ENCODE assay signal across 2 cellular contexts in the genomic region with DNA sequence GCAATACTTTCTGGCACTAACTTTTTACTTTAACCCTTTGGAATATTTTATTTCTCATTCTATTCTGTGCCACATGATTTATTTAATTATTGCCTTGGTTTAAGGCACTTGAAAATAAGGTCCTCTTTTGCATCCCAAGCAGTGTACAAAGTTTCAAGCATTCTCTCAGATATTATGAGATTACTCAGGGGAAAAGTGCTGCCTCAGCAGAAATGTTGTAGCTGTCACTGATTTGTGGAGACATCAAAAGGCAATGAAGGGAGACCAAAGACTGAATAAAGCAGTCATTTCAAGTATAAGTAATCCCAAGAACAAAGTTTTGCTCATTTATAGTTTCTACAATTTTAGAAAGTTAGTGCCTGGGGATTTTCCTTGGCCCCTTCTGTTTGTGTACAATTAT.
A peak's percentile ranks its signal among the peaks of the same experiment; 100 is the strongest.
TF ChIP-seq lines count a peak whose summit lies in the region.

No MANE protein-coding gene starts in this region.

TF ChIP-seq in HepG2, 621 proteins besides CTCF, POLR2A, EP300 and RAD21 (continued from another document):
- TF ChIP-seq ZNF569 (CRISPR knock-in tag; IDR thresholded peaks at IDR 0.05; ENCODE audit: borderline replicate concordance) (no peak), ZNF674 (CRISPR knock-in tag; IDR thresholded peaks at IDR 0.05; ENCODE audit: low read depth) (no peak), AHR (CRISPR knock-in tag; IDR thresholded peaks at IDR 0.05) (no peak), GABPB1 (CRISPR knock-in tag; IDR thresholded peaks at IDR 0.05) (no peak), MAFF (IDR thresholded peaks at IDR 0.05; ENCODE audit: low read depth, low read length) (peak; percentile 99)
- TF ChIP-seq, protein P1, sequence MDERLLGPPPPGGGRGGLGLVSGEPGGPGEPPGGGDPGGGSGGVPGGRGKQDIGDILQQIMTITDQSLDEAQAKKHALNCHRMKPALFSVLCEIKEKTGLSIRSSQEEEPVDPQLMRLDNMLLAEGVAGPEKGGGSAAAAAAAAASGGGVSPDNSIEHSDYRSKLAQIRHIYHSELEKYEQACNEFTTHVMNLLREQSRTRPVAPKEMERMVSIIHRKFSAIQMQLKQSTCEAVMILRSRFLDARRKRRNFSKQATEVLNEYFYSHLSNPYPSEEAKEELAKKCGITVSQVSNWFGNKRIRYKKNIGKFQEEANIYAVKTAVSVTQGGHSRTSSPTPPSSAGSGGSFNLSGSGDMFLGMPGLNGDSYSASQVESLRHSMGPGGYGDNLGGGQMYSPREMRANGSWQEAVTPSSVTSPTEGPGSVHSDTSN (CRISPR knock-in tag; IDR thresholded peaks at IDR 0.05), result no peak

TF ChIP-seq in neural cell, 6 proteins besides CTCF, POLR2A, EP300 and RAD21 (continued from another document):
- TF ChIP-seq, protein P2, sequence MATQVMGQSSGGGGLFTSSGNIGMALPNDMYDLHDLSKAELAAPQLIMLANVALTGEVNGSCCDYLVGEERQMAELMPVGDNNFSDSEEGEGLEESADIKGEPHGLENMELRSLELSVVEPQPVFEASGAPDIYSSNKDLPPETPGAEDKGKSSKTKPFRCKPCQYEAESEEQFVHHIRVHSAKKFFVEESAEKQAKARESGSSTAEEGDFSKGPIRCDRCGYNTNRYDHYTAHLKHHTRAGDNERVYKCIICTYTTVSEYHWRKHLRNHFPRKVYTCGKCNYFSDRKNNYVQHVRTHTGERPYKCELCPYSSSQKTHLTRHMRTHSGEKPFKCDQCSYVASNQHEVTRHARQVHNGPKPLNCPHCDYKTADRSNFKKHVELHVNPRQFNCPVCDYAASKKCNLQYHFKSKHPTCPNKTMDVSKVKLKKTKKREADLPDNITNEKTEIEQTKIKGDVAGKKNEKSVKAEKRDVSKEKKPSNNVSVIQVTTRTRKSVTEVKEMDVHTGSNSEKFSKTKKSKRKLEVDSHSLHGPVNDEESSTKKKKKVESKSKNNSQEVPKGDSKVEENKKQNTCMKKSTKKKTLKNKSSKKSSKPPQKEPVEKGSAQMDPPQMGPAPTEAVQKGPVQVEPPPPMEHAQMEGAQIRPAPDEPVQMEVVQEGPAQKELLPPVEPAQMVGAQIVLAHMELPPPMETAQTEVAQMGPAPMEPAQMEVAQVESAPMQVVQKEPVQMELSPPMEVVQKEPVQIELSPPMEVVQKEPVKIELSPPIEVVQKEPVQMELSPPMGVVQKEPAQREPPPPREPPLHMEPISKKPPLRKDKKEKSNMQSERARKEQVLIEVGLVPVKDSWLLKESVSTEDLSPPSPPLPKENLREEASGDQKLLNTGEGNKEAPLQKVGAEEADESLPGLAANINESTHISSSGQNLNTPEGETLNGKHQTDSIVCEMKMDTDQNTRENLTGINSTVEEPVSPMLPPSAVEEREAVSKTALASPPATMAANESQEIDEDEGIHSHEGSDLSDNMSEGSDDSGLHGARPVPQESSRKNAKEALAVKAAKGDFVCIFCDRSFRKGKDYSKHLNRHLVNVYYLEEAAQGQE (IDR thresholded peaks at IDR 0.05; ENCODE audit: borderline replicate concordance), result no peak
- no peak for TF ChIP-seq SMC3 (conservative IDR thresholded peaks at IDR 0.05; ENCODE audit: poor library complexity)
